Comparison of ENCODE assay signal across 1 cellular context in genomic region chr3:149658444-149659172, GRCh38.
TF ChIP-seq lines count a peak whose summit lies in the region.

No MANE protein-coding gene starts in this region.

TF ChIP-seq in H1, 55 proteins besides CTCF, POLR2A, EP300 and RAD21:
- peak; percentile 60; the same call in 1 of the 2 replicates for TF ChIP-seq EGR1 (IDR thresholded peaks at IDR 0.05; ENCODE audit: borderline replicate concordance, low read depth, low read length)
- no peak for TF ChIP-seq SP2 (IDR thresholded peaks at IDR 0.05; ENCODE audit: low read length)
- TF ChIP-seq NANOG (IDR thresholded peaks at IDR 0.05; ENCODE audit: insufficient read depth, low read depth, low read length, poor library complexity, severe bottlenecking): no peak
- peak; percentile 45; the same call in 1 of the 2 replicates for TF ChIP-seq TEAD4 (IDR thresholded peaks at IDR 0.05; ENCODE audit: low read depth, low read length)
- no peak; the same call in 1 of the 2 replicates for TF ChIP-seq POLR2AphosphoS5 (IDR thresholded peaks at IDR 0.05; ENCODE audit: low read depth, low read length)
- no peak for TF ChIP-seq USF2 (IDR thresholded peaks at IDR 0.05; ENCODE audit: low read length)
- TF ChIP-seq E2F6 (IDR thresholded peaks at IDR 0.05): 0 out of 2 replicates have a peak, but pooled peaks have one; percentile 41
- no peak for TF ChIP-seq GTF2F1 (IDR thresholded peaks at IDR 0.05; ENCODE audit: borderline replicate concordance, low read depth, low read length)
- no peak for TF ChIP-seq JUN (IDR thresholded peaks at IDR 0.05; ENCODE audit: low read depth, low read length)
- TF ChIP-seq MAX (IDR thresholded peaks at IDR 0.05): 0 out of 2 replicates have a peak, but pooled peaks have one; percentile 13
- no peak for TF ChIP-seq HDAC2 (IDR thresholded peaks at IDR 0.05; ENCODE audit: borderline replicate concordance in 1 of 2, low read depth in 2 of 2, low read length in 2 of 2)
- no peak for TF ChIP-seq CREB1 (IDR thresholded peaks at IDR 0.05)
- no peak for TF ChIP-seq TAF7 (optimal IDR thresholded peaks at IDR 0.05; ENCODE audit: borderline replicate concordance, low read depth, low read length)
- peak; percentile 29; the same call in 1 of the 2 replicates for TF ChIP-seq TBP (IDR thresholded peaks at IDR 0.05; ENCODE audit: low read depth, low read length)
- TF ChIP-seq PHF8 (conservative IDR thresholded peaks at IDR 0.05; ENCODE audit: low read depth, low read length): peak; percentile 15; the same call in 1 of the 2 replicates
- no peak for TF ChIP-seq CBX8 (IDR thresholded peaks at IDR 0.05; ENCODE audit: borderline replicate concordance, low read depth, low read length)
- no peak for TF ChIP-seq ATF2 (IDR thresholded peaks at IDR 0.05; ENCODE audit: low read length)
- no peak for TF ChIP-seq ZNF274 (IDR thresholded peaks at IDR 0.05; ENCODE audit: borderline replicate concordance, extremely low read depth, low read length)
- no peak for TF ChIP-seq FOSL1 (IDR thresholded peaks at IDR 0.05; ENCODE audit: insufficient read depth, low read depth, low read length)
- no peak for TF ChIP-seq CHD2 (IDR thresholded peaks at IDR 0.05; ENCODE audit: low read length)
- peak; percentile 38 for TF ChIP-seq ASH2L (IDR thresholded peaks at IDR 0.05; ENCODE audit: low read length)
- peak; percentile 94 for TF ChIP-seq SRF (IDR thresholded peaks at IDR 0.05; ENCODE audit: low read depth, low read length)
- TF ChIP-seq JUND (IDR thresholded peaks at IDR 0.05; ENCODE audit: low read length): 0 out of 2 replicates have a peak, but pooled peaks have one; percentile 2
- no peak for TF ChIP-seq KDM4A (IDR thresholded peaks at IDR 0.05; ENCODE audit: low read depth, low read length, severe bottlenecking)
- TF ChIP-seq GABPA (IDR thresholded peaks at IDR 0.05; ENCODE audit: borderline replicate concordance, insufficient read depth, low read length): no peak
- no peak for TF ChIP-seq KDM5A (IDR thresholded peaks at IDR 0.05; ENCODE audit: low read length)
- no peak for TF ChIP-seq ATF3 (IDR thresholded peaks at IDR 0.05; ENCODE audit: insufficient read depth, low read depth, low read length)
- no peak for TF ChIP-seq SAP30 (IDR thresholded peaks at IDR 0.05; ENCODE audit: insufficient read depth, insufficient replicate concordance, low read length)
- TF ChIP-seq YY1 (IDR thresholded peaks at IDR 0.05; ENCODE audit: low read depth, low read length): no peak
- TF ChIP-seq BRCA1 (IDR thresholded peaks at IDR 0.05; ENCODE audit: low read depth, low read length): no peak
- no peak for TF ChIP-seq KDM1A (IDR thresholded peaks at IDR 0.05; ENCODE audit: borderline replicate concordance, low read length)
- no peak for TF ChIP-seq SIN3A (conservative IDR thresholded peaks at IDR 0.05 in 1 of 2, IDR thresholded peaks at IDR 0.05 in 1 of 2; ENCODE audit: low read depth in 1 of 2, low read length in 2 of 2)
- TF ChIP-seq RNF2 (IDR thresholded peaks at IDR 0.05; ENCODE audit: borderline replicate concordance, low read depth, low read length, missing control alignments, poor library complexity, severe bottlenecking): no peak
- TF ChIP-seq CBX5 (IDR thresholded peaks at IDR 0.05; ENCODE audit: low read depth, low read length): no peak
- TF ChIP-seq BACH1 (IDR thresholded peaks at IDR 0.05; ENCODE audit: low read length): no peak
- TF ChIP-seq RBBP5 (IDR thresholded peaks at IDR 0.05; ENCODE audit: borderline replicate concordance, low read depth, low read length): peak; percentile 38; the same call in 1 of the 2 replicates
- TF ChIP-seq SP4 (IDR thresholded peaks at IDR 0.05; ENCODE audit: low read length): no peak
- no peak for TF ChIP-seq BCL11A (IDR thresholded peaks at IDR 0.05; ENCODE audit: low read depth in 2 of 2, low read length in 2 of 2)
- TF ChIP-seq TAF1 (IDR thresholded peaks at IDR 0.05; ENCODE audit: low read depth, low read length): no peak; the same call in 1 of the 2 replicates
- TF ChIP-seq CEBPB (IDR thresholded peaks at IDR 0.05; ENCODE audit: low read depth, low read length): no peak
- TF ChIP-seq SUZ12 (IDR thresholded peaks at IDR 0.05; ENCODE audit: low read length): no peak
- TF ChIP-seq RFX5 (IDR thresholded peaks at IDR 0.05; ENCODE audit: borderline replicate concordance, low read depth, low read length): no peak
- TF ChIP-seq CHD7 (IDR thresholded peaks at IDR 0.05; ENCODE audit: insufficient replicate concordance, low read length): no peak
- no peak for TF ChIP-seq MAFK (IDR thresholded peaks at IDR 0.05; ENCODE audit: low read depth, low read length)
